11 cellular contexts compared by ENCODE assay signal in genomic region chr6:12572884-12573824, GRCh38.
DNase-seq lines count a peak whose midpoint lies in the region; ATAC-seq, FAIRE-seq and TF ChIP-seq lines count a peak whose summit lies in the region.
"Had no signal": no experiment of that assay in that cellular context is flagged by ENCODE, and none has a peak within 500 bp of the region (broad histone marks: within the 10 kb centered on the region; RNA-seq: fewer than 3 reads in every experiment).

No MANE protein-coding gene starts in this region.

- no TSS peak for BruUV-seq in GM12878 (replicated peaks; lab: Mats Ljungman, UMichigan)

- in situ Hi-C loops in GM12878 (cut with MboI), result no loop called here

- H3K4me3 ChIP-seq in left ventricle myocardium inferior, result no peak overlapping the region
- H3K4me3 ChIP-seq in right atrium auricular region, result no peak overlapping the region
- no peak overlapping the region for H3K4me3 ChIP-seq in GM12878
- H3K4me3 ChIP-seq in naive thymus-derived CD4-positive, alpha-beta T cell (ENCODE audit: low read length), result no peak overlapping the region
- H3K4me3 ChIP-seq: psoas muscle had no signal

- H3K4me2 ChIP-seq in GM12878 (ENCODE audit: control insufficient read depth, insufficient read depth), result no peak overlapping the region

- H3K27me3 ChIP-seq in left ventricle myocardium inferior (ENCODE audit: low read depth) (no peaks in the 10 kb centered on the region), right atrium auricular region (no peaks in the 10 kb centered on the region), GM12878 (replicated peaks in 1 of 2; ENCODE audit: control insufficient read depth in 2 of 2, insufficient read depth in 2 of 2, low read length in 1 of 2) (no peaks in the 10 kb centered on the region)
- H3K27me3 ChIP-seq in naive thymus-derived CD4-positive, alpha-beta T cell (ENCODE audit: control insufficient read depth in 2 of 2, insufficient read depth in 2 of 2, low read length in 2 of 2), result no peaks in the 10 kb centered on the region

- H3K36me3 ChIP-seq in left ventricle myocardium inferior (no peaks in the 10 kb centered on the region), right atrium auricular region (no peaks in the 10 kb centered on the region), GM12878 (ENCODE audit: control insufficient read depth in 2 of 2, insufficient read depth in 2 of 2, low read length in 1 of 2) (no peaks in the 10 kb centered on the region)
- no peaks in the 10 kb centered on the region for H3K36me3 ChIP-seq in naive thymus-derived CD4-positive, alpha-beta T cell (ENCODE audit: control insufficient read depth in 2 of 3, insufficient read depth in 3 of 3, low read length in 3 of 3)

- H3K79me2 ChIP-seq in GM12878 (ENCODE audit: control insufficient read depth, insufficient read depth, low read length), result no peaks in the 10 kb centered on the region

- H3K9me3 ChIP-seq in left ventricle myocardium inferior (replicated peaks), result no peaks in the 10 kb centered on the region
- no peaks in the 10 kb centered on the region for H3K9me3 ChIP-seq in right atrium auricular region
- H3K9me3 ChIP-seq in GM12878 (replicated peaks; ENCODE audit: control insufficient read depth, insufficient read depth, low read length), result no peaks in the 10 kb centered on the region
- no peaks in the 10 kb centered on the region for H3K9me3 ChIP-seq in naive thymus-derived CD4-positive, alpha-beta T cell (ENCODE audit: control insufficient read depth in 2 of 3, low read length in 3 of 3)
- H3K9me3 ChIP-seq: psoas muscle had no signal

- no peak overlapping the region for H3K4me3 Mint-ChIP-seq in endothelial cell (ENCODE audit: unreplicated experiment)
- no peak overlapping the region for H3K4me3 Mint-ChIP-seq in naive thymus-derived CD4-positive, alpha-beta T cell
- H3K4me3 Mint-ChIP-seq: stimulated activated memory B cell treated with anti-CD40 and anti-IgM and Interleukin-4, amounts not matched to agents 10 μg/mL and 1 μg/mL and 100 μg/mL, for 72 hours had no signal

- TF ChIP-seq CTCF in left ventricle myocardium inferior (IDR thresholded peaks at IDR 0.05; ENCODE audit: borderline replicate concordance), result no peak
- no peak for TF ChIP-seq CTCF in right atrium auricular region (IDR thresholded peaks at IDR 0.05)
- TF ChIP-seq CTCF in GM12878 (IDR thresholded peaks at IDR 0.05 in 2 of 3, conservative IDR thresholded peaks at IDR 0.05 in 1 of 3; ENCODE audit: control insufficient read depth in 2 of 3, extremely low read depth in 1 of 3, insufficient read depth in 1 of 3, low read depth in 3 of 3, low read length in 3 of 3), result no peak
- TF ChIP-seq CTCF in endothelial cell (IDR thresholded peaks at IDR 0.05; ENCODE audit: unreplicated experiment), result no peak

- no peaks in the 10 kb centered on the region for H3K9me3 Mint-ChIP-seq in endothelial cell (ENCODE audit: unreplicated experiment)
- no peaks in the 10 kb centered on the region for H3K9me3 Mint-ChIP-seq in naive thymus-derived CD4-positive, alpha-beta T cell
- H3K9me3 Mint-ChIP-seq: stimulated activated memory B cell treated with anti-CD40 and anti-IgM and Interleukin-4, amounts not matched to agents 10 μg/mL and 1 μg/mL and 100 μg/mL, for 72 hours had no signal

- H3K4me1 ChIP-seq in left ventricle myocardium inferior (peaks cover 20% of the 10 kb centered on the region), right atrium auricular region (peaks cover 0 to 11% of the 10 kb centered on the region in 2 donors), GM12878 (ENCODE audit: control insufficient read depth, insufficient read depth, low read length) (no peaks in the 10 kb centered on the region)
- H3K4me1 ChIP-seq in naive thymus-derived CD4-positive, alpha-beta T cell (ENCODE audit: control insufficient read depth in 2 of 2, insufficient read depth in 2 of 2, low read length in 2 of 2), result no peaks in the 10 kb centered on the region
- H3K4me1 ChIP-seq: psoas muscle had no signal

- TF ChIP-seq EP300 in GM12878 (IDR thresholded peaks at IDR 0.05; ENCODE audit: borderline replicate concordance in 1 of 2, control insufficient read depth in 1 of 2, low read depth in 2 of 2, low read length in 2 of 2), result no peak

- 40% methylated on average over 4 of the region's 4 CpGs for WGBS in GM12878 (ENCODE audit: insufficient coverage, insufficient replicate concordance, low lambda C conversion rate, missing lambda C conversion rate)

- POLR2A ChIA-PET in GM12878 (lab: Charles Lee), result no interaction called here
- POLR2A ChIA-PET in naive thymus-derived CD4-positive, alpha-beta T cell (lab: Charles Lee), result no interaction called here

- DNase-seq in left ventricle myocardium inferior (no peak), right atrium auricular region (ENCODE audit: low spot score) (no peak), GM12878 (ENCODE audit: low read depth, low spot score) (no peak), iris pigment epithelial cell (ENCODE audit: low read depth) (peak; percentile 78), endothelial cell (ENCODE audit: low spot score) (no peak), NCI-H1105 (lab: John Stamatoyannopoulos, UW) (no peak)
- DNase-seq in activated CD4-positive, alpha-beta T cell treated with anti-CD3 and anti-CD28 coated beads, Interleukin-2, amount 50 U/mL, for 4 hours, result no peak
- no peak for DNase-seq in naive thymus-derived CD4-positive, alpha-beta T cell
- DNase-seq: MV-4-11, psoas muscle had no signal

- intact Hi-C loops in left ventricle myocardium inferior (cut with micrococcal nuclease), result loop anchor here (10.0 kb wide), 1 partner anchor 78 kb away; no protein-coding TSS in a partner anchor
- intact Hi-C loops in GM12878 (cut with micrococcal nuclease; ENCODE audit: unreplicated experiment), result no loop called here
- intact Hi-C loops in naive thymus-derived CD4-positive, alpha-beta T cell (cut with micrococcal nuclease), result no loop called here

- H3K27ac Mint-ChIP-seq in endothelial cell (ENCODE audit: unreplicated experiment), result no peak overlapping the region
- H3K27ac Mint-ChIP-seq in naive thymus-derived CD4-positive, alpha-beta T cell, result no peak overlapping the region
- H3K27ac Mint-ChIP-seq: stimulated activated memory B cell treated with anti-CD40 and anti-IgM and Interleukin-4, amounts not matched to agents 10 μg/mL and 1 μg/mL and 100 μg/mL, for 72 hours had no signal

- SMC1A ChIA-PET in GM12878 (lab: Charles Lee; ENCODE audit: uncharacterized antibody, unreplicated experiment), result interaction anchor here (1.4 kb wide), 1 partner anchor 24 kb away, joined by 5 read pairs; no protein-coding TSS in a partner anchor

- no peak overlapping the region for H2AFZ ChIP-seq in GM12878 (ENCODE audit: control insufficient read depth, low read depth, low read length)

- no peak for TF ChIP-seq RAD21 in GM12878 (IDR thresholded peaks at IDR 0.05; ENCODE audit: insufficient read depth, low read depth, low read length)

- RAD21 ChIA-PET in GM12878 (lab: Charles Lee; ENCODE audit: unreplicated experiment), result no interaction called here

- H3K27me3 Mint-ChIP-seq in endothelial cell (ENCODE audit: unreplicated experiment), result peaks cover 3% of the 10 kb centered on the region
- H3K27me3 Mint-ChIP-seq in naive thymus-derived CD4-positive, alpha-beta T cell, result peaks cover 0 to 17% (median 12%) of the 10 kb centered on the region in 5 donors
- H3K27me3 Mint-ChIP-seq: stimulated activated memory B cell treated with anti-CD40 and anti-IgM and Interleukin-4, amounts not matched to agents 10 μg/mL and 1 μg/mL and 100 μg/mL, for 72 hours had no signal

- FAIRE-seq in GM12878 (lab: Jason Lieb, UNC), result peak; percentile 57

- no peak for ATAC-seq in GM12878
- ATAC-seq in naive thymus-derived CD4-positive, alpha-beta T cell, result no peak
- ATAC-seq: psoas muscle; stimulated activated memory B cell treated with anti-CD40 and anti-IgM and Interleukin-4, amounts not matched to agents 10 μg/mL and 1 μg/mL and 100 μg/mL, for 72 hours had no signal

- CTCF ChIA-PET in GM12878 (lab: Yijun Ruan, JAX), result interaction anchor here (0.7 to 1.4 kb wide), 4 partner anchors 30 to 69 kb away, joined by 3 to 6 read pairs (median 4); no protein-coding TSS in a partner anchor
- CTCF ChIA-PET in naive thymus-derived CD4-positive, alpha-beta T cell (lab: Charles Lee), result no interaction called here

- H4K20me1 ChIP-seq in GM12878 (ENCODE audit: control insufficient read depth, insufficient read depth), result no peaks in the 10 kb centered on the region

- H3K4me1 Mint-ChIP-seq in endothelial cell (ENCODE audit: unreplicated experiment), result peaks cover 2% of the 10 kb centered on the region
- H3K4me1 Mint-ChIP-seq in naive thymus-derived CD4-positive, alpha-beta T cell, result no peaks in the 10 kb centered on the region
- H3K4me1 Mint-ChIP-seq: stimulated activated memory B cell treated with anti-CD40 and anti-IgM and Interleukin-4, amounts not matched to agents 10 μg/mL and 1 μg/mL and 100 μg/mL, for 72 hours had no signal

- no peak overlapping the region for H3K9ac ChIP-seq in GM12878 (ENCODE audit: control insufficient read depth, insufficient read depth, low read length)

- H3K27ac ChIP-seq in left ventricle myocardium inferior (replicated peaks) (peak overlapping the region; percentile 64), right atrium auricular region (no peak overlapping the region), GM12878 (ENCODE audit: control insufficient read depth, insufficient read depth) (no peak overlapping the region)
- H3K27ac ChIP-seq in naive thymus-derived CD4-positive, alpha-beta T cell (ENCODE audit: low read depth, low read length), result no peak overlapping the region
- H3K27ac ChIP-seq: psoas muscle had no signal

- H3K36me3 Mint-ChIP-seq in endothelial cell (ENCODE audit: low read depth, unreplicated experiment), result no peaks in the 10 kb centered on the region
- no peaks in the 10 kb centered on the region for H3K36me3 Mint-ChIP-seq in naive thymus-derived CD4-positive, alpha-beta T cell
- H3K36me3 Mint-ChIP-seq: stimulated activated memory B cell treated with anti-CD40 and anti-IgM and Interleukin-4, amounts not matched to agents 10 μg/mL and 1 μg/mL and 100 μg/mL, for 72 hours had no signal

- no peak for TF ChIP-seq POLR2A in GM12878 (IDR thresholded peaks at IDR 0.05; ENCODE audit: low read depth, low read length)

TF ChIP-seq in GM12878, 131 proteins besides CTCF, POLR2A, EP300 and RAD21:
- TF ChIP-seq MEF2A (IDR thresholded peaks at IDR 0.05; ENCODE audit: insufficient read depth, low read depth, low read length), result no peak
